Comparison of ENCODE assay signal across 24 cellular contexts in genomic region chr2:206776432-206776831, GRCh38. TPM values are rescaled to one million over a fixed set of nuclear protein-coding genes. Genes with fewer than 3 reads are reported as not detected.
"Had no signal": no experiment of that assay in that cellular context is flagged by ENCODE, and none has a peak within 500 bp of the region (broad histone marks: within the 10 kb centered on the region; RNA-seq: fewer than 3 reads in every experiment).

No MANE protein-coding gene starts in this region.

- H3K9ac ChIP-seq: KMS-11 had no signal

- H3K9me3 ChIP-seq: SJSA1 had no signal

- H3K27ac ChIP-seq: KMS-11, SJSA1, SK-N-MC had no signal

- H3K4me1 ChIP-seq: SJSA1 had no signal

- H3K4me2 ChIP-seq: KMS-11 had no signal

- FAIRE-seq: RCC 7860 had no signal

- H3K4me3 ChIP-seq: SJSA1, SK-N-MC had no signal

- DNase-seq: IMR-90, Kasumi-1, MM.1S, NCI-H1092 treated with DMSO at 0.1 percent for 48 hours, NCI-H1436, NCI-H187, NCI-H2029, NCI-H2081 treated with DMSO at 0.1 percent for 48 hours, NCI-H2171, NCI-H226, NCI-H446, NCI-H510A, NCI-H524 treated with DMSO at 0.1 percent for 48 hours, NCI-H69, NCI-H774, Right ventricle myocardium superior, RPMI8226, SIG-M5 had no signal

- H3K27me3 ChIP-seq: SJSA1 had no signal

RNA-seq across cellular contexts. Expression of gene MDH1B, which starts 11.3 kb away (rescaled TPM):
- total RNA-seq: HT-29 had no signal

RNA-seq across cellular contexts. Expression of gene DYTN, which starts 58.2 kb away (rescaled TPM):
- total RNA-seq: HT-29, IMR-90, M059J, Right ventricle myocardium superior, SJSA1 had no signal
- polyA plus RNA-seq: IMR-90 had no signal
